ENCODE assay signal across 11 cellular contexts in genomic region chr14:47539065-47539464, GRCh38.
DNase-seq lines count a peak whose midpoint lies in the region; ATAC-seq and TF ChIP-seq lines count a peak whose summit lies in the region.
"Had no signal": no experiment of that assay in that cellular context is flagged by ENCODE, and none has a peak within 500 bp of the region (broad histone marks: within the 10 kb centered on the region; RNA-seq: fewer than 3 reads in every experiment).

No MANE protein-coding gene starts in this region.

- H3K4me3 ChIP-seq in cardiac muscle cell, result no peak overlapping the region

- H3K36me3 Mint-ChIP-seq in type B pancreatic cell, result no peaks in the 10 kb centered on the region
- no peaks in the 10 kb centered on the region for H3K36me3 Mint-ChIP-seq in activated CD4-positive, alpha-beta T cell treated with anti-CD3 and anti-CD28 coated beads for 36 hours (ENCODE audit: low read depth)
- H3K36me3 Mint-ChIP-seq: activated naive CD8-positive, alpha-beta T cell treated with anti-CD3 and anti-CD28 coated beads for 36 hours; CD4-positive, CD25-positive, alpha-beta regulatory T cell had no signal

- H3K36me3 ChIP-seq in cardiac muscle cell, result no peaks in the 10 kb centered on the region

- no peak for ATAC-seq in Right ventricle myocardium inferior
- ATAC-seq in activated CD4-positive, alpha-beta T cell treated with anti-CD3 and anti-CD28 coated beads for 36 hours, result no peak

- DNase-seq in cardiac muscle cell (ENCODE audit: low read depth in 1 of 2, low spot score in 1 of 2), result peak; percentile 10 to 29
- no peak for DNase-seq in Right ventricle myocardium inferior (ENCODE audit: missing footprints)
- DNase-seq in NOMO-1 treated with DMSO at 0.1 percent for 48 hours (lab: John Stamatoyannopoulos, UW; ENCODE audit: unreplicated experiment), result peak; percentile 48
- peak; percentile 38 for DNase-seq in glomerular visceral epithelial cell (ENCODE audit: extremely low spot score)
- DNase-seq in type B pancreatic cell (ENCODE audit: extremely low spot score, unreplicated experiment), result no peak
- DNase-seq in stimulated activated CD8-positive, alpha-beta memory T cell treated with anti-CD3 and anti-CD28 coated beads, Interleukin-4, amount 100 ng/mL, for 48 hours, result no peak
- no peak for DNase-seq in COLO668 (lab: John Stamatoyannopoulos, UW; ENCODE audit: unreplicated experiment)
- DNase-seq in activated CD4-positive, alpha-beta T cell treated with anti-CD3 and anti-CD28 coated beads for 36 hours, result no peak
- DNase-seq: activated naive CD8-positive, alpha-beta T cell treated with anti-CD3 and anti-CD28 coated beads for 36 hours; CD4-positive, CD25-positive, alpha-beta regulatory T cell; NK-92 treated with Interleukin-12 subunit alpha and Interleukin-12 subunit beta, amount 100 ng/mL, for 24 hours had no signal

- H3K9me3 ChIP-seq in cardiac muscle cell (ENCODE audit: low read depth), result no peaks in the 10 kb centered on the region

- H3K27me3 ChIP-seq in cardiac muscle cell, result no peaks in the 10 kb centered on the region

- H3K9me3 Mint-ChIP-seq in type B pancreatic cell, result peaks cover 6% of the 10 kb centered on the region
- H3K9me3 Mint-ChIP-seq in activated CD4-positive, alpha-beta T cell treated with anti-CD3 and anti-CD28 coated beads for 36 hours (ENCODE audit: low read depth), result peaks cover 2% of the 10 kb centered on the region
- H3K9me3 Mint-ChIP-seq: activated naive CD8-positive, alpha-beta T cell treated with anti-CD3 and anti-CD28 coated beads for 36 hours had no signal

- no peak overlapping the region for H3K4me3 Mint-ChIP-seq in type B pancreatic cell
- no peak overlapping the region for H3K4me3 Mint-ChIP-seq in activated CD4-positive, alpha-beta T cell treated with anti-CD3 and anti-CD28 coated beads for 36 hours
- H3K4me3 Mint-ChIP-seq: activated naive CD8-positive, alpha-beta T cell treated with anti-CD3 and anti-CD28 coated beads for 36 hours; CD4-positive, CD25-positive, alpha-beta regulatory T cell had no signal

- peaks cover 10% of the 10 kb centered on the region for H3K4me1 Mint-ChIP-seq in type B pancreatic cell (ENCODE audit: unreplicated experiment)
- H3K4me1 Mint-ChIP-seq in activated CD4-positive, alpha-beta T cell treated with anti-CD3 and anti-CD28 coated beads for 36 hours, result no peaks in the 10 kb centered on the region
- H3K4me1 Mint-ChIP-seq: activated naive CD8-positive, alpha-beta T cell treated with anti-CD3 and anti-CD28 coated beads for 36 hours; CD4-positive, CD25-positive, alpha-beta regulatory T cell had no signal

- intact Hi-C loops in Right ventricle myocardium inferior (cut with DNase I), result no loop called here
- intact Hi-C loops in activated CD4-positive, alpha-beta T cell treated with anti-CD3 and anti-CD28 coated beads for 36 hours (cut with DNase I, micrococcal nuclease), result no loop called here

- H3K27ac Mint-ChIP-seq in type B pancreatic cell, result no peak overlapping the region
- H3K27ac Mint-ChIP-seq in activated CD4-positive, alpha-beta T cell treated with anti-CD3 and anti-CD28 coated beads for 36 hours, result no peak overlapping the region
- H3K27ac Mint-ChIP-seq: activated naive CD8-positive, alpha-beta T cell treated with anti-CD3 and anti-CD28 coated beads for 36 hours; CD4-positive, CD25-positive, alpha-beta regulatory T cell had no signal

- peaks cover 3% of the 10 kb centered on the region for H3K27me3 Mint-ChIP-seq in type B pancreatic cell
- no peaks in the 10 kb centered on the region for H3K27me3 Mint-ChIP-seq in activated CD4-positive, alpha-beta T cell treated with anti-CD3 and anti-CD28 coated beads for 36 hours
- H3K27me3 Mint-ChIP-seq: activated naive CD8-positive, alpha-beta T cell treated with anti-CD3 and anti-CD28 coated beads for 36 hours; CD4-positive, CD25-positive, alpha-beta regulatory T cell had no signal

- no peak overlapping the region for H3K27ac ChIP-seq in cardiac muscle cell

- CTCF ChIA-PET in activated CD4-positive, alpha-beta T cell treated with anti-CD3 and anti-CD28 coated beads for 36 hours (lab: Charles Lee), result no interaction called here

- TF ChIP-seq CTCF in cardiac muscle cell (IDR thresholded peaks at IDR 0.05; ENCODE audit: low read depth, low read length) (peak; percentile 17), type B pancreatic cell (conservative IDR thresholded peaks at IDR 0.05) (peak; percentile 66)

- POLR2A ChIA-PET in activated CD4-positive, alpha-beta T cell treated with anti-CD3 and anti-CD28 coated beads for 36 hours (lab: Charles Lee), result no interaction called here

- no peaks in the 10 kb centered on the region for H3K4me1 ChIP-seq in cardiac muscle cell (ENCODE audit: low read depth)

Comparison
In these comparisons a context has a peak if more than half of its experiments do, and no peak if none do; other contexts are left out.
1. DNase-seq: peak in cardiac muscle cell (2 of 2), NOMO-1 treated with DMSO at 0.1 percent for 48 hours (single experiment) and glomerular visceral epithelial cell (single experiment); none in Right ventricle myocardium inferior (single experiment), type B pancreatic cell (single experiment), stimulated activated CD8-positive, alpha-beta memory T cell treated with anti-CD3 and anti-CD28 coated beads, Interleukin-4, amount 100 ng/mL, for 48 hours (single experiment), COLO668 (single experiment) and activated CD4-positive, alpha-beta T cell treated with anti-CD3 and anti-CD28 coated beads for 36 hours (single experiment).